In the genomic region with DNA sequence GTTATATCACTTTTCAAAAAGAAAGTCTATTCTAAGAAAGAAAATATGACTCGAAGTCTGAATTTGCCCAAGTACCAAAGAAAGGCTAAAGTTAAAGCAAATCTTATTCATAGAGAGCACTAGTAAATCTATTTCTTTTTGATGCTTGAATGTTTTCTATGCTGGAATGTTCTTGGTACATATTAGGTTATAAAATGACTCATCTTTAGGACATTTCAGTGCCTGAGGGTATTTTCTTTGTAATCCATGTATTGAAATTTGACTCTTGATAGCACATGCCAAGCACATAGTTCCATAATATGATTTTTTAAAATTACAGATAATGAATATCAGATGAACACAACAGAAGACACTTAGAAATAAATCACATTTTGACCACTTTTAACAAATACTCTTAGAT, we compare ENCODE assay signal across 20 cellular contexts.
DNase-seq lines count a peak whose midpoint lies in the region; ATAC-seq and TF ChIP-seq lines count a peak whose summit lies in the region.
"Had no signal": no experiment of that assay in that cellular context is flagged by ENCODE, and none has a peak within 500 bp of the region (broad histone marks: within the 10 kb centered on the region; RNA-seq: fewer than 3 reads in every experiment).

No MANE protein-coding gene starts in this region.

- ATAC-seq in GM21360 (IDR thresholded peaks at IDR 0.05; ENCODE audit: unreplicated experiment) (no peak), HG03175 (IDR thresholded peaks at IDR 0.05; ENCODE audit: unreplicated experiment) (no peak)
- ATAC-seq: esophagus mucosa, K562 had no signal

- H3K9me3 Mint-ChIP-seq in chondrocyte (ENCODE audit: low read depth) (peaks cover 10% of the 10 kb centered on the region), osteocyte (ENCODE audit: unreplicated experiment) (peaks cover 8% of the 10 kb centered on the region)

- H3K4me1 Mint-ChIP-seq in chondrocyte (ENCODE audit: low read depth) (peaks cover 39% of the 10 kb centered on the region), osteocyte (ENCODE audit: unreplicated experiment) (peaks cover 20% of the 10 kb centered on the region)
- H3K4me1 Mint-ChIP-seq: activated CD4-positive, alpha-beta T cell treated with anti-CD3 and anti-CD28 coated beads, Interleukin-2, amount 10 ng/mL, durations not matched to agents 7 days and 5 days had no signal

- DNase-seq in ELR (ENCODE audit: low read depth) = peak; percentile 66
- peak; percentile 40 to 42 for DNase-seq in NCI-H526 (lab: John Stamatoyannopoulos, UW)
- no peak for DNase-seq in chondrocyte (ENCODE audit: low spot score)
- DNase-seq in osteocyte (ENCODE audit: extremely low spot score, unreplicated experiment) = no peak
- no peak for DNase-seq in islet precursor cell
- no peak for DNase-seq in nucleus accumbens (lab: John Stamatoyannopoulos, UW)
- DNase-seq: activated CD4-positive, alpha-beta T cell treated with anti-CD3 and anti-CD28 coated beads, Interleukin-2, amount 10 ng/mL, durations not matched to agents 7 days and 5 days; activated CD8-positive, alpha-beta memory T cell treated with anti-CD3 and anti-CD28 coated beads, Interleukin-2, amount 50 U/mL, for 48 hours; activated gamma-delta T cell treated with Interleukin-2 at 50 U/mL for 16 hours; dorsolateral prefrontal cortex; mesendoderm; NCI-H2107; NCI-H748 treated with DMSO at 0.1 percent for 48 hours; SK-N-SH; stimulated activated naive CD4-positive, alpha-beta T cell treated with Interleukin-2 at 50 U/mL for 16 hours; transverse colon had no signal

- TF ChIP-seq CTCF in chondrocyte (IDR thresholded peaks at IDR 0.05) (no peak), osteocyte (IDR thresholded peaks at IDR 0.05) (no peak)

- no peaks in the 10 kb centered on the region for H3K27me3 Mint-ChIP-seq in chondrocyte (ENCODE audit: low read depth)
- no peaks in the 10 kb centered on the region for H3K27me3 Mint-ChIP-seq in osteocyte (ENCODE audit: unreplicated experiment)
- H3K27me3 Mint-ChIP-seq: activated CD4-positive, alpha-beta T cell treated with anti-CD3 and anti-CD28 coated beads, Interleukin-2, amount 10 ng/mL, durations not matched to agents 7 days and 5 days had no signal

- H3K36me3 Mint-ChIP-seq in chondrocyte (ENCODE audit: low read depth) = peaks cover 7% of the 10 kb centered on the region
- H3K36me3 Mint-ChIP-seq in osteocyte (ENCODE audit: unreplicated experiment) = peaks cover 2% of the 10 kb centered on the region

- H3K27ac Mint-ChIP-seq in chondrocyte (ENCODE audit: unreplicated experiment) (peak overlapping the region; percentile 20), osteocyte (ENCODE audit: unreplicated experiment) (peak overlapping the region; percentile 36)
- H3K27ac Mint-ChIP-seq: activated CD4-positive, alpha-beta T cell treated with anti-CD3 and anti-CD28 coated beads, Interleukin-2, amount 10 ng/mL, durations not matched to agents 7 days and 5 days had no signal

- H3K4me3 Mint-ChIP-seq in chondrocyte (ENCODE audit: unreplicated experiment) = no peak overlapping the region
- no peak overlapping the region for H3K4me3 Mint-ChIP-seq in osteocyte (ENCODE audit: unreplicated experiment)
- H3K4me3 Mint-ChIP-seq: activated CD4-positive, alpha-beta T cell treated with anti-CD3 and anti-CD28 coated beads, Interleukin-2, amount 10 ng/mL, durations not matched to agents 7 days and 5 days had no signal

Comparison
In these comparisons a context has a peak if more than half of its experiments do, and no peak if none do; other contexts are left out.
1. DNase-seq: peak in ELR (single experiment) and NCI-H526 (2 of 2); none in chondrocyte (single experiment), osteocyte (single experiment), islet precursor cell (single experiment) and nucleus accumbens (0 of 56).